In genomic region chr18:27824841-27825720, GRCh38 we compare ENCODE assay signal across 20 cellular contexts.
DNase-seq lines count a peak whose midpoint lies in the region; ATAC-seq and TF ChIP-seq lines count a peak whose summit lies in the region.
"Had no signal": no experiment of that assay in that cellular context is flagged by ENCODE, and none has a peak within 500 bp of the region (broad histone marks: within the 10 kb centered on the region; RNA-seq: fewer than 3 reads in every experiment).

No MANE protein-coding gene starts in this region.

- no peak overlapping the region for H3K23ac ChIP-seq in H9 (ENCODE audit: insufficient read length, low read depth, low read length)

- H3K14ac ChIP-seq in H9 (ENCODE audit: insufficient read depth, low read length): no peak overlapping the region

- H3K27ac ChIP-seq in H9 (ENCODE audit: insufficient read length, low read depth, low read length): no peak overlapping the region
- H3K27ac ChIP-seq in neural cell (ENCODE audit: low read length): peak overlapping the region; percentile 71
- H3K27ac ChIP-seq: RWPE1, SJSA1 had no signal

- no peak for TF ChIP-seq RAD21 in neural cell (conservative IDR thresholded peaks at IDR 0.05)

- H2BK12ac ChIP-seq in H9 (ENCODE audit: insufficient read length, low read depth, low read length): no peak overlapping the region

- no peak overlapping the region for H3K18ac ChIP-seq in H9 (ENCODE audit: insufficient read length, low read depth, low read length)

- TF ChIP-seq CTCF in H9 (conservative IDR thresholded peaks at IDR 0.05) (no peak), WTC11 (IDR thresholded peaks at IDR 0.05) (no peak), neural cell (IDR thresholded peaks at IDR 0.05; ENCODE audit: poor library complexity, severe bottlenecking) (no peak), osteocyte (IDR thresholded peaks at IDR 0.05) (no peak)

- H2BK15ac ChIP-seq in H9 (ENCODE audit: low read depth, low read length): no peak overlapping the region

- peak; percentile 47 for ATAC-seq in WTC11
- no peak for ATAC-seq in T-helper 17 cell

- no peaks in the 10 kb centered on the region for H4K20me1 ChIP-seq in H9 (ENCODE audit: control insufficient read depth, insufficient read depth, insufficient read length)
- no peaks in the 10 kb centered on the region for H4K20me1 ChIP-seq in neural cell (ENCODE audit: insufficient read depth)

- no peak overlapping the region for H2BK5ac ChIP-seq in H9 (ENCODE audit: insufficient read length, low read length)

- H3K27me3 Mint-ChIP-seq in H9 (ENCODE audit: low read depth): no peaks in the 10 kb centered on the region
- H3K27me3 Mint-ChIP-seq in WTC11 (ENCODE audit: low read depth): no peaks in the 10 kb centered on the region
- H3K27me3 Mint-ChIP-seq in T-helper 17 cell: no peaks in the 10 kb centered on the region
- H3K27me3 Mint-ChIP-seq in osteocyte (ENCODE audit: unreplicated experiment): no peaks in the 10 kb centered on the region
- H3K27me3 Mint-ChIP-seq: CD4-positive, CD25-positive, alpha-beta regulatory T cell had no signal

- no peak overlapping the region for H4K8ac ChIP-seq in H9 (replicated peaks; ENCODE audit: insufficient read length, low read depth, low read length)

- H3T11ph ChIP-seq in H9 (ENCODE audit: low read length): no peak overlapping the region

- H3K36me3 Mint-ChIP-seq in H9 (ENCODE audit: insufficient read depth in 1 of 3, low read depth in 3 of 3): peaks cover 0 to 4% (median 2%) of the 10 kb centered on the region in 3 experiments; a peak in 3 of 7 replicates
- peaks cover 2% of the 10 kb centered on the region; the same call in 1 of the 2 replicates for H3K36me3 Mint-ChIP-seq in WTC11
- H3K36me3 Mint-ChIP-seq in T-helper 17 cell (ENCODE audit: low read depth): no peaks in the 10 kb centered on the region
- no peaks in the 10 kb centered on the region for H3K36me3 Mint-ChIP-seq in osteocyte (ENCODE audit: unreplicated experiment)
- H3K36me3 Mint-ChIP-seq: CD4-positive, CD25-positive, alpha-beta regulatory T cell had no signal

- H4K91ac ChIP-seq in H9 (ENCODE audit: insufficient read length, low read depth, low read length): no peak overlapping the region

- H4K5ac ChIP-seq in H9 (ENCODE audit: insufficient read length, low read depth, low read length): no peak overlapping the region

- POLR2A ChIA-PET in WTC11 (lab: Charles Lee): no interaction called here

- H3K4ac ChIP-seq in H9 (ENCODE audit: low read depth, low read length): no peak overlapping the region

- peaks cover 5 to 6% of the 10 kb centered on the region in 2 experiments for H3K9me3 Mint-ChIP-seq in H9
- H3K9me3 Mint-ChIP-seq in WTC11: peaks cover 14% of the 10 kb centered on the region
- no peaks in the 10 kb centered on the region for H3K9me3 Mint-ChIP-seq in osteocyte (ENCODE audit: unreplicated experiment)
- H3K9me3 Mint-ChIP-seq: HFFc6 had no signal

- peak overlapping the region; percentile 39 for H3K4me3 ChIP-seq in neural cell (ENCODE audit: low read length)
- H3K4me3 ChIP-seq: SJSA1 had no signal

- CTCF ChIA-PET in WTC11 (lab: Charles Lee): interaction anchor here (1.1 kb wide), 1 partner anchor 75 kb away, joined by 3 read pairs; no protein-coding TSS in a partner anchor

- H3K4me1 Mint-ChIP-seq in H9 (peaks cover 27 to 33% of the 10 kb centered on the region in 2 experiments), WTC11 (peaks cover 18% of the 10 kb centered on the region), T-helper 17 cell (no peaks in the 10 kb centered on the region), osteocyte (ENCODE audit: unreplicated experiment) (no peaks in the 10 kb centered on the region)
- H3K4me1 Mint-ChIP-seq: CD4-positive, CD25-positive, alpha-beta regulatory T cell had no signal

- DNase-seq in H9 (no peak), NCI-H2227 (lab: John Stamatoyannopoulos, UW; ENCODE audit: unreplicated experiment) (peak; percentile 91), WTC11 (ENCODE audit: low spot score) (no peak), T-helper 17 cell (no peak), H4 (ENCODE audit: low spot score) (no peak), osteocyte (ENCODE audit: extremely low spot score, unreplicated experiment) (no peak), NAMALWA (ENCODE audit: low spot score) (no peak)
- DNase-seq: ACHN; Calu3; CD4-positive, CD25-positive, alpha-beta regulatory T cell; DMS79 treated with DMSO at 0.1 percent for 48 hours; HFFc6; Kasumi-1; NCI-H1436 treated with DMSO at 0.1 percent for 48 hours; NCI-H446; NK-92 treated with Interleukin-12 subunit alpha and Interleukin-12 subunit beta, amount 100 ng/mL, for 24 hours; OCI-M1 had no signal

- H2BK120ac ChIP-seq in H9 (ENCODE audit: low read depth, low read length, poor library complexity, severe bottlenecking): no peak overlapping the region

- TF ChIP-seq EP300 in neural cell (conservative IDR thresholded peaks at IDR 0.05; ENCODE audit: poor library complexity, severe bottlenecking): peak; percentile 85

- peaks cover 9% of the 10 kb centered on the region for H3F3A ChIP-seq in neural cell (ENCODE audit: insufficient read depth, low read length, poor library complexity, severe bottlenecking)

- no peaks in the 10 kb centered on the region for H3K23me2 ChIP-seq in H9 (ENCODE audit: insufficient read length, low read depth, low read length, poor library complexity, severe bottlenecking)

- H3K9ac ChIP-seq in H9 (ENCODE audit: extremely low read depth, insufficient read length, low read length) (no peak overlapping the region), neural cell (ENCODE audit: low read length) (no peak overlapping the region)

- no peak overlapping the region for H3K4me3 Mint-ChIP-seq in H9
- H3K4me3 Mint-ChIP-seq in WTC11: no peak overlapping the region
- no peak overlapping the region for H3K4me3 Mint-ChIP-seq in T-helper 17 cell
- H3K4me3 Mint-ChIP-seq in osteocyte (ENCODE audit: unreplicated experiment): no peak overlapping the region
- H3K4me3 Mint-ChIP-seq: CD4-positive, CD25-positive, alpha-beta regulatory T cell; HFFc6 had no signal

- H3K27ac Mint-ChIP-seq in H9 (peak overlapping the region in 2 of 3 experiments; percentile 9 to 83; a peak in 3 of 7 replicates), WTC11 (no peak overlapping the region), T-helper 17 cell (no peak overlapping the region), osteocyte (ENCODE audit: unreplicated experiment) (no peak overlapping the region)
- H3K27ac Mint-ChIP-seq: CD4-positive, CD25-positive, alpha-beta regulatory T cell; HFFc6 had no signal

- H2AFZ ChIP-seq in H9 (ENCODE audit: low read length) (no peak overlapping the region), neural cell (ENCODE audit: low read depth, low read length) (no peak overlapping the region)

- WGBS in H9 (ENCODE audit: extremely low coverage, insufficient read length, low lambda C conversion rate): no CpG with 5 or more reads among the region's 5 CpGs

- no peak overlapping the region for H2AK5ac ChIP-seq in H9 (ENCODE audit: insufficient read length, low read length)

- H3K4me2 ChIP-seq in H9 (ENCODE audit: insufficient read depth, insufficient read length, low read length): peak overlapping the region; percentile 14
- H3K4me2 ChIP-seq in neural cell (ENCODE audit: low read length): peak overlapping the region; percentile 29

- H3K79me2 ChIP-seq in H9 (ENCODE audit: insufficient read depth, low read length) (no peaks in the 10 kb centered on the region), neural cell (replicated peaks; ENCODE audit: insufficient read depth, low read length) (no peaks in the 10 kb centered on the region)

- H2BK20ac ChIP-seq in H9 (ENCODE audit: low read depth, low read length, poor library complexity, severe bottlenecking): no peak overlapping the region

- H3K9me3 ChIP-seq in H9 (ENCODE audit: control insufficient read depth, low read depth, low read length): no peaks in the 10 kb centered on the region
- H3K9me3 ChIP-seq in neural cell (ENCODE audit: low read length): no peaks in the 10 kb centered on the region
- H3K9me3 ChIP-seq in T-helper 17 cell (ENCODE audit: control insufficient read depth, low read length, poor library complexity, severe bottlenecking): no peaks in the 10 kb centered on the region

- H3K79me1 ChIP-seq in H9 (ENCODE audit: insufficient read depth, low read depth, low read length, poor library complexity, severe bottlenecking): no peaks in the 10 kb centered on the region

- H3K27me3 ChIP-seq in H9 (ENCODE audit: insufficient read depth, low read length) (no peaks in the 10 kb centered on the region), neural cell (ENCODE audit: insufficient read depth, low read depth, low read length) (no peaks in the 10 kb centered on the region)
- H3K27me3 ChIP-seq: SJSA1 had no signal

- no peaks in the 10 kb centered on the region for H3K36me3 ChIP-seq in neural cell (ENCODE audit: insufficient read depth, low read length)
- H3K36me3 ChIP-seq: SJSA1 had no signal

- H3K9me2 ChIP-seq in neural cell (ENCODE audit: insufficient read depth, low read length): no peaks in the 10 kb centered on the region

- peaks cover 4% of the 10 kb centered on the region for H3K4me1 ChIP-seq in H9 (ENCODE audit: insufficient read depth, low read length)
- H3K4me1 ChIP-seq: SJSA1 had no signal

- no peak overlapping the region for H3K56ac ChIP-seq in H9 (ENCODE audit: insufficient read length, low read depth, low read length)

TF ChIP-seq in WTC11, 78 proteins besides CTCF, POLR2A, EP300 and RAD21 (continues in another document):
- TF ChIP-seq ESRRA (CRISPR knock-in tag; IDR thresholded peaks at IDR 0.05; ENCODE audit: borderline replicate concordance) (no peak), TCF7 (CRISPR knock-in tag; IDR thresholded peaks at IDR 0.05; ENCODE audit: low read depth) (no peak), ZNF423 (CRISPR knock-in tag; IDR thresholded peaks at IDR 0.05) (no peak), E2F5 (CRISPR knock-in tag; IDR thresholded peaks at IDR 0.05) (no peak)

Comparison
In these comparisons a context has a peak if more than half of its experiments do, and no peak if none do; other contexts are left out.
1. H3K27ac Mint-ChIP-seq: peak in H9 (2 of 3); none in WTC11 (single experiment), T-helper 17 cell (single experiment) and osteocyte (single experiment).